29 cellular contexts compared by ENCODE assay signal in the genomic region with DNA sequence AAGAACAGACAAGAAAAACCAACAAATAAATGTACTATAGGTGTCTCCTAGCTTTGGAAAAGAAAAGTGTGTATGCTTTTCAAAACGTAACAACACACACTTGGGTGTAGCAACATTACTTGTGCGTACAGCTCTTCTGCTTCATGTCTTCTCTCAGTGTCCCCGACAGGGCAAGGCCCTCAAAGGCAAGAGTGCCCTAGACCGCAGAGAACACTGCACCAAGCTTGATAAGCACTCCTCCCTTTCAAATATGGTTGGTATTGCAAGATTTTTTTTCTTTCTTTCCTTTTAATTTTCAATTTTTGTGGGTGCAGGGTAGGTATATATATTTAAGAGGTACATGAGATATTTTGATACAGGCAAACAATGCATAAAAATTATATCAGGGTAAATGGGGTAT.
"Had no signal": no experiment of that assay in that cellular context is flagged by ENCODE, and none has a peak within 500 bp of the region (broad histone marks: within the 10 kb centered on the region; RNA-seq: fewer than 3 reads in every experiment).

No MANE protein-coding gene starts in this region.

- H3K36me3 ChIP-seq: brain microvascular endothelial cell, esophagus muscularis mucosa, gastrocnemius medialis, heart left ventricle had no signal

- ATAC-seq: activated CD4-positive, alpha-beta T cell treated with anti-CD3 and anti-CD28 coated beads for 36 hours; activated T-cell treated with anti-CD3 and anti-CD28 coated beads, Interleukin-2, amount 50 U/mL, for 72 hours; foreskin keratinocyte; gastrocnemius medialis; T-helper 17 cell had no signal

- FAIRE-seq: astrocyte, bronchial epithelial cell had no signal

- H3K9me3 ChIP-seq: esophagus muscularis mucosa, gastrocnemius medialis, heart left ventricle had no signal

- H3K27me3 ChIP-seq: brain microvascular endothelial cell, dorsolateral prefrontal cortex, esophagus muscularis mucosa, foreskin keratinocyte, gastrocnemius medialis, heart left ventricle had no signal

- H3K4me1 ChIP-seq: esophagus muscularis mucosa, foreskin keratinocyte, gastrocnemius medialis, heart left ventricle had no signal

- DNase-seq: activated CD4-positive, alpha-beta memory T cell treated with anti-CD3 and anti-CD28 coated beads for 36 hours; activated CD4-positive, alpha-beta T cell treated with anti-CD3 and anti-CD28 coated beads for 36 hours; activated CD4-positive, alpha-beta T cell treated with anti-CD3 and anti-CD28 coated beads, Interleukin-2, amount 10 ng/mL, durations not matched to agents 24 days and 14 days; activated CD4-positive, CD25-positive, alpha-beta regulatory T cell; activated CD4-positive, CD25-positive, alpha-beta regulatory T cell treated with anti-CD3 and anti-CD28 coated beads, Interleukin-2, amount 50 U/mL, for 72 hours; activated CD8-positive, alpha-beta memory T cell treated with anti-CD3 and anti-CD28 coated beads, Interleukin-2, amount 50 U/mL, for 48 hours; activated gamma-delta T cell treated with Interleukin-2 at 50 U/mL for 16 hours; activated naive CD4-positive, alpha-beta T cell treated with anti-CD3 and anti-CD28 coated beads, Interleukin-2, amount 50 U/mL, for 16 hours; activated naive CD4-positive, alpha-beta T cell treated with Interleukin-2 at 50 U/mL for 16 hours; activated T-cell treated with anti-CD3 and anti-CD28 coated beads for 4 hours; activated T-cell treated with anti-CD3 and anti-CD28 coated beads, Interleukin-2, amount 50 U/mL, for 24 hours; activated T-cell treated with anti-CD3 and anti-CD28 coated beads, Interleukin-2, amount 50 U/mL, for 72 hours; amniotic stem cell; anterior cingulate cortex; brain microvascular endothelial cell; dorsolateral prefrontal cortex; effector memory CD4-positive, alpha-beta T cell; endodermal cell; foreskin keratinocyte; gastrocnemius medialis; glutamatergic neuron; heart left ventricle; T-helper 1 cell; T-helper 17 cell; T1000 had no signal

- H3K4me3 ChIP-seq: coronary artery, dorsolateral prefrontal cortex, esophagus muscularis mucosa, gastrocnemius medialis, heart left ventricle had no signal

- H3K27ac ChIP-seq: brain microvascular endothelial cell, coronary artery, dorsolateral prefrontal cortex, esophagus muscularis mucosa, foreskin keratinocyte, gastrocnemius medialis, heart left ventricle had no signal
